24 cellular contexts compared by ENCODE assay signal in genomic region chr12:124337628-124338027, GRCh38. TPM values are rescaled to one million over a fixed set of nuclear protein-coding genes. Genes with fewer than 3 reads are reported as not detected.
A peak's percentile ranks its signal among the peaks of the same experiment; 100 is the strongest.
DNase-seq lines count a peak whose midpoint lies in the region; ATAC-seq, FAIRE-seq and TF ChIP-seq lines count a peak whose summit lies in the region.
"Had no signal": no experiment of that assay in that cellular context is flagged by ENCODE, and none has a peak within 500 bp of the region (broad histone marks: within the 10 kb centered on the region; RNA-seq: fewer than 3 reads in every experiment).

No MANE protein-coding gene starts in this region.

- CTCF ChIA-PET in RWPE1 (lab: Yijun Ruan, JAX): no interaction called here
- CTCF ChIA-PET in HepG2 (lab: Yijun Ruan, JAX; ENCODE audit: low intra/inter-chr PET ratio, low total read pairs): no interaction called here

- no peaks in the 10 kb centered on the region for H3K79me2 ChIP-seq in HepG2 (ENCODE audit: insufficient read depth, low read length)

- H3K36me3 ChIP-seq in HepG2 (replicated peaks in 1 of 2; ENCODE audit: control insufficient read depth in 1 of 2, insufficient read depth in 2 of 2, low read length in 2 of 2): peaks cover 23 to 41% of the 10 kb centered on the region in 2 experiments; a peak in 4 of 5 replicates

- no peak for ATAC-seq in stimulated activated naive B cell treated with anti-CD40 and anti-IgM and Interleukin-4, amounts not matched to agents 10 μg/mL and 1 μg/mL and 100 μg/mL, for 72 hours (replicated peaks)
- ATAC-seq in HepG2: no peak
- ATAC-seq: Right ventricle myocardium inferior had no signal

- intact Hi-C loops in head of caudate nucleus (cut with DNase I): no loop called here
- intact Hi-C loops in HepG2 (cut with micrococcal nuclease; ENCODE audit: unreplicated experiment): no loop called here

- in situ Hi-C loops in HepG2 (cut with HindIII; ENCODE audit: extremely low pct_ligation_motif_present, low pct_unique_long_range_greater_than_20kb): no loop called here

- H3K4me3 Mint-ChIP-seq in stimulated activated naive B cell treated with anti-CD40 and anti-IgM and Interleukin-4, amounts not matched to agents 10 μg/mL and 1 μg/mL and 100 μg/mL, for 72 hours: no peak overlapping the region
- H3K4me3 Mint-ChIP-seq in nephron progenitor cell: no peak overlapping the region
- H3K4me3 Mint-ChIP-seq: CD4-positive, alpha-beta T cell; H9 had no signal

- POLR2A ChIA-PET in RWPE1 (lab: Yijun Ruan, JAX; ENCODE audit: low non-redundant PET): no interaction called here
- POLR2A ChIA-PET in HepG2 (lab: Yijun Ruan, JAX): no interaction called here

- H3K36me3 Mint-ChIP-seq in stimulated activated naive B cell treated with anti-CD40 and anti-IgM and Interleukin-4, amounts not matched to agents 10 μg/mL and 1 μg/mL and 100 μg/mL, for 72 hours: peaks cover 74 to 81% of the 10 kb centered on the region in 2 donors
- H3K36me3 Mint-ChIP-seq in nephron progenitor cell (ENCODE audit: low read depth): peaks cover 36% of the 10 kb centered on the region

- peaks cover 0 to 2% of the 10 kb centered on the region in 2 donors for H3K4me1 Mint-ChIP-seq in stimulated activated naive B cell treated with anti-CD40 and anti-IgM and Interleukin-4, amounts not matched to agents 10 μg/mL and 1 μg/mL and 100 μg/mL, for 72 hours
- H3K4me1 Mint-ChIP-seq in nephron progenitor cell: no peaks in the 10 kb centered on the region
- H3K4me1 Mint-ChIP-seq: H9 had no signal

- no peaks in the 10 kb centered on the region for H3K4me1 ChIP-seq in HepG2 (ENCODE audit: insufficient read depth, low read length)
- H3K4me1 ChIP-seq: BLaER1, Peyer's patch had no signal

- H3K27ac ChIP-seq in RWPE1 (0 out of 2 replicates have a peak overlapping the region, but pooled peaks have one; percentile 9), angular gyrus (ENCODE audit: low read depth, low read length) (peak overlapping the region; percentile 45), HepG2 (ENCODE audit: extremely low read length, insufficient read depth, low read length) (no peak overlapping the region)
- H3K27ac ChIP-seq: BLaER1, KMS-11, Peyer's patch had no signal

- no peaks in the 10 kb centered on the region for H3K27me3 ChIP-seq in HepG2 (ENCODE audit: control insufficient read depth in 1 of 2, insufficient read depth in 2 of 2, low read length in 2 of 2)
- H3K27me3 ChIP-seq: BLaER1, Peyer's patch had no signal

- H3K9me3 ChIP-seq in HepG2 (ENCODE audit: low read length): no peaks in the 10 kb centered on the region
- H3K9me3 ChIP-seq: BLaER1, Peyer's patch had no signal

- no peak overlapping the region for H3K9ac ChIP-seq in HepG2 (ENCODE audit: insufficient read depth, low read depth, low read length)
- H3K9ac ChIP-seq: BLaER1, KMS-11 had no signal

- no peaks in the 10 kb centered on the region for H3K27me3 Mint-ChIP-seq in stimulated activated naive B cell treated with anti-CD40 and anti-IgM and Interleukin-4, amounts not matched to agents 10 μg/mL and 1 μg/mL and 100 μg/mL, for 72 hours
- no peaks in the 10 kb centered on the region for H3K27me3 Mint-ChIP-seq in nephron progenitor cell (ENCODE audit: low read depth, poor library complexity)
- H3K27me3 Mint-ChIP-seq: CD4-positive, alpha-beta T cell had no signal

- no peak for TF ChIP-seq POLR2A in HepG2 (IDR thresholded peaks at IDR 0.05; ENCODE audit: insufficient read depth in 1 of 2, low read depth in 2 of 2, low read length in 2 of 2)

- no peak overlapping the region for H3K4me2 ChIP-seq in HepG2 (ENCODE audit: low read depth, low read length)
- H3K4me2 ChIP-seq: BLaER1, KMS-11 had no signal

- no TSS peak for BruUV-seq in HepG2 (replicated peaks; lab: Mats Ljungman, UMichigan)

- TF ChIP-seq CTCF in RWPE1 (conservative IDR thresholded peaks at IDR 0.05; ENCODE audit: low read depth): no peak
- TF ChIP-seq CTCF in nephron progenitor cell (IDR thresholded peaks at IDR 0.05): no peak
- no peak for TF ChIP-seq CTCF in HepG2 (CRISPR knock-in tag; IDR thresholded peaks at IDR 0.05)

- TF ChIP-seq EP300 in HepG2 (IDR thresholded peaks at IDR 0.05; ENCODE audit: low read depth in 2 of 2, low read length in 2 of 2) (no peak), HepG2 (CRISPR knock-in tag; IDR thresholded peaks at IDR 0.05; ENCODE audit: borderline replicate concordance) (no peak)

- H3K4me3 ChIP-seq in HepG2 (replicated peaks in 1 of 3; ENCODE audit: insufficient read depth in 1 of 3, low read depth in 2 of 3, low read length in 3 of 3): no peak overlapping the region
- H3K4me3 ChIP-seq: BLaER1, Peyer's patch had no signal

- H3K9me3 Mint-ChIP-seq in stimulated activated naive B cell treated with anti-CD40 and anti-IgM and Interleukin-4, amounts not matched to agents 10 μg/mL and 1 μg/mL and 100 μg/mL, for 72 hours: no peaks in the 10 kb centered on the region
- no peaks in the 10 kb centered on the region for H3K9me3 Mint-ChIP-seq in nephron progenitor cell
- H3K9me3 Mint-ChIP-seq: CD4-positive, alpha-beta T cell; H9 had no signal

- 96% methylated on average over 13 of the region's 14 CpGs for WGBS in HepG2 (ENCODE audit: low lambda C conversion rate)

- no peak for DNase-seq in RWPE1 (ENCODE audit: low spot score)
- DNase-seq in head of caudate nucleus: peak in 41 of 42 donors; percentile 23 to 74 (median 49)
- DNase-seq in stimulated activated naive B cell treated with anti-CD40 and anti-IgM and Interleukin-4, amounts not matched to agents 10 μg/mL and 1 μg/mL and 100 μg/mL, for 72 hours: no peak
- DNase-seq in nephron progenitor cell: no peak
- no peak for DNase-seq in NCI-H1694 (lab: John Stamatoyannopoulos, UW)
- DNase-seq in HepG2 (ENCODE audit: low spot score): no peak
- DNase-seq: CD4-positive, alpha-beta T cell; COR-L47; DMS79; H9; IMR-90; NCI-H1105; NCI-H146; NCI-H2081; NCI-H2171; NCI-H526; Peyer's patch had no signal

- TF ChIP-seq RAD21 in HepG2 (CRISPR knock-in tag; IDR thresholded peaks at IDR 0.05): no peak

- 0 out of 2 replicates have a peak, but pooled peaks cover 2% of the 10 kb centered on the region for H4K20me1 ChIP-seq in HepG2 (ENCODE audit: insufficient read depth, low read length)

- H2AFZ ChIP-seq in HepG2 (ENCODE audit: low read length): no peak overlapping the region

- peak overlapping the region; percentile 25 for H3K27ac Mint-ChIP-seq in stimulated activated naive B cell treated with anti-CD40 and anti-IgM and Interleukin-4, amounts not matched to agents 10 μg/mL and 1 μg/mL and 100 μg/mL, for 72 hours
- no peak overlapping the region for H3K27ac Mint-ChIP-seq in nephron progenitor cell
- H3K27ac Mint-ChIP-seq: CD4-positive, alpha-beta T cell had no signal

- no peak for FAIRE-seq in HepG2 (lab: Jason Lieb, UNC)
- FAIRE-seq: HTR-8/SVneo had no signal

TF ChIP-seq in HepG2, 621 proteins besides CTCF, POLR2A, EP300 and RAD21:
- TF ChIP-seq ATRX (CRISPR knock-in tag; IDR thresholded peaks at IDR 0.05; ENCODE audit: borderline replicate concordance) (no peak), ZNF317 (CRISPR knock-in tag; IDR thresholded peaks at IDR 0.05) (no peak), MTF2 (CRISPR knock-in tag; IDR thresholded peaks at IDR 0.05; ENCODE audit: borderline replicate concordance) (no peak)

RNA-seq across cellular contexts. Expression of gene RFLNA, which starts 42.7 kb away (rescaled TPM):
- not detected in 2 replicates for total RNA-seq in HepG2 (2016; rRNA removed; fragmentation: Illumina TruSeq; extraction: Trizol)
- not detected in 2 replicates for total RNA-seq in HepG2 (2016; cell fraction: cytosol; rRNA removed; fragmentation: Illumina TruSeq; extraction: Trizol; ENCODE audit: low read depth)
- not detected in 2 replicates for total RNA-seq in HepG2 (2016; cell fraction: insoluble cytoplasmic fraction; rRNA removed; fragmentation: Illumina TruSeq; extraction: Trizol)
- not detected in 2 replicates for total RNA-seq in HepG2 (2016; cell fraction: membrane; rRNA removed; fragmentation: Illumina TruSeq; extraction: Trizol)
- total RNA-seq in HepG2 (2016; cell fraction: nucleus; rRNA removed; fragmentation: Illumina TruSeq; extraction: Trizol): not detected in 2 replicates
- not detected in 2 replicates for polyA plus RNA-seq in HepG2 (2011; rRNA removed)
- polyA plus RNA-seq in HepG2 (2011; cell fraction: cytosol; rRNA removed): not detected in 2 replicates
- polyA plus RNA-seq in HepG2 (2011; cell fraction: nucleus; rRNA removed): not detected in 2 replicates
- polyA plus RNA-seq in HepG2 (2012): not detected in 2 replicates
- not detected in 2 replicates for polyA plus RNA-seq in HepG2 (2016; cell fraction: cytosol; fragmentation: Illumina TruSeq; extraction: Trizol; ENCODE audit: low read depth)
- polyA plus RNA-seq in HepG2 (2016; cell fraction: insoluble cytoplasmic fraction; fragmentation: Illumina TruSeq; extraction: Trizol; ENCODE audit: low read depth): not detected in 2 replicates
- polyA plus RNA-seq in HepG2 (2016; cell fraction: membrane; fragmentation: Illumina TruSeq; extraction: Trizol; ENCODE audit: low read depth): not detected in 2 replicates
- not detected in 2 replicates for polyA plus RNA-seq in HepG2 (2016; cell fraction: nucleus; fragmentation: Illumina TruSeq; extraction: Trizol; ENCODE audit: insufficient read depth, low read depth)
- not detected in 2 replicates for polyA minus RNA-seq in HepG2 (2011; rRNA and poly(A)+ RNA removed; ENCODE audit: low replicate concordance)
- not detected in 2 replicates for polyA minus RNA-seq in HepG2 (2011; cell fraction: cytosol; rRNA and poly(A)+ RNA removed)
- polyA minus RNA-seq in HepG2 (2011; cell fraction: nucleus; rRNA and poly(A)+ RNA removed): not detected in 2 replicates
- total RNA-seq: CD4-positive, alpha-beta T cell; IMR-90; OCI-LY7; SK-MEL-5 had no signal
- polyA plus RNA-seq: IMR-90 had no signal

Comparison
In these comparisons a context has a peak if more than half of its experiments do, and no peak if none do; other contexts are left out.
1. DNase-seq: peak in head of caudate nucleus (41 of 42); none in RWPE1 (single experiment), stimulated activated naive B cell treated with anti-CD40 and anti-IgM and Interleukin-4, amounts not matched to agents 10 μg/mL and 1 μg/mL and 100 μg/mL, for 72 hours (single experiment), nephron progenitor cell (single experiment), NCI-H1694 (single experiment) and HepG2 (single experiment).